ENCODE assay signal across 33 cellular contexts in genomic region chr2:221777119-221777518, GRCh38.
"Had no signal": no experiment of that assay in that cellular context is flagged by ENCODE, and none has a peak within 500 bp of the region (broad histone marks: within the 10 kb centered on the region; RNA-seq: fewer than 3 reads in every experiment).

No MANE protein-coding gene starts in this region.

- DNase-seq: activated B cell treated with CpG ODN at 0.5 μM for 24 hours; activated CD4-positive, alpha-beta memory T cell treated with anti-CD3 and anti-CD28 coated beads for 36 hours; activated CD4-positive, alpha-beta T cell treated with anti-CD3 and anti-CD28 coated beads for 4 hours; activated CD4-positive, alpha-beta T cell treated with anti-CD3 and anti-CD28 coated beads, Interleukin-2, amount 10 ng/mL, durations not matched to agents 24 days and 14 days; activated CD4-positive, alpha-beta T cell treated with anti-CD3 and anti-CD28 coated beads, Interleukin-2, amount 50 U/mL, for 1 hour; activated CD4-positive, alpha-beta T cell treated with anti-CD3 and anti-CD28 coated beads, Interleukin-2, amount 50 U/mL, for 4 hours; activated CD4-positive, CD25-positive, alpha-beta regulatory T cell treated with anti-CD3 and anti-CD28 coated beads, Interleukin-2, amount 50 U/mL, for 72 hours; activated CD8-positive, alpha-beta memory T cell treated with anti-CD3 and anti-CD28 coated beads, Interleukin-2, amount 50 U/mL, for 4 hours; activated CD8-positive, alpha-beta T cell treated with anti-CD3 and anti-CD28 coated beads for 36 hours; activated effector memory CD4-positive, alpha-beta T cell treated with anti-CD3 and anti-CD28 coated beads, Interleukin-2, amount 50 U/mL, for 16 hours; activated gamma-delta T cell treated with Interleukin-2 at 50 U/mL for 16 hours; activated naive CD4-positive, alpha-beta T cell; activated naive CD4-positive, alpha-beta T cell treated with anti-CD3 and anti-CD28 coated beads for 36 hours; activated naive CD4-positive, alpha-beta T cell treated with anti-CD3 and anti-CD28 coated beads, Interleukin-2, amount 50 U/mL, for 16 hours; activated naive CD8-positive, alpha-beta T cell treated with anti-CD3 and anti-CD28 coated beads for 36 hours; activated T-cell treated with anti-CD3 and anti-CD28 coated beads for 4 hours; activated T-cell treated with anti-CD3 and anti-CD28 coated beads, Interleukin-2, amount 50 U/mL, for 1 hour; activated T-cell treated with anti-CD3 and anti-CD28 coated beads, Interleukin-2, amount 50 U/mL, for 4 hours; activated T-cell treated with anti-CD3 and anti-CD28 coated beads, Interleukin-2, amount 50 U/mL, for 72 hours; adrenal gland; amniotic stem cell; aorta; body of pancreas; brain microvascular endothelial cell; central memory CD4-positive, alpha-beta T cell; T-helper 2 cell; T-helper 9 cell had no signal

- FAIRE-seq: astrocyte, TTC549 had no signal

- H3K36me3 ChIP-seq: adrenal gland, brain microvascular endothelial cell, breast epithelium had no signal

- H3K9me3 ChIP-seq: adrenal gland, body of pancreas, breast epithelium had no signal

- H3K27ac ChIP-seq: adrenal gland, body of pancreas, brain microvascular endothelial cell, breast epithelium, VCaP had no signal

- H3K4me3 ChIP-seq: adrenal gland, body of pancreas, breast epithelium had no signal

- ATAC-seq: activated CD8-positive, alpha-beta T cell treated with anti-CD3 and anti-CD28 coated beads for 36 hours; activated naive CD4-positive, alpha-beta T cell treated with anti-CD3 and anti-CD28 coated beads, Interleukin-2, amount 50 U/mL, for 72 hours; activated T-cell treated with anti-CD3 and anti-CD28 coated beads, Interleukin-2, amount 50 U/mL, for 4 hours; activated T-cell treated with anti-CD3 and anti-CD28 coated beads, Interleukin-2, amount 50 U/mL, for 72 hours; activated T-helper 17 cell treated with anti-CD3 and anti-CD28 coated beads, Interleukin-2, amount 50 U/mL, for 72 hours; body of pancreas had no signal

- H3K27me3 ChIP-seq: adrenal gland, body of pancreas, brain microvascular endothelial cell, breast epithelium had no signal

- H3K4me1 ChIP-seq: adrenal gland, breast epithelium had no signal
